8 cellular contexts compared by ENCODE assay signal in the genomic region with DNA sequence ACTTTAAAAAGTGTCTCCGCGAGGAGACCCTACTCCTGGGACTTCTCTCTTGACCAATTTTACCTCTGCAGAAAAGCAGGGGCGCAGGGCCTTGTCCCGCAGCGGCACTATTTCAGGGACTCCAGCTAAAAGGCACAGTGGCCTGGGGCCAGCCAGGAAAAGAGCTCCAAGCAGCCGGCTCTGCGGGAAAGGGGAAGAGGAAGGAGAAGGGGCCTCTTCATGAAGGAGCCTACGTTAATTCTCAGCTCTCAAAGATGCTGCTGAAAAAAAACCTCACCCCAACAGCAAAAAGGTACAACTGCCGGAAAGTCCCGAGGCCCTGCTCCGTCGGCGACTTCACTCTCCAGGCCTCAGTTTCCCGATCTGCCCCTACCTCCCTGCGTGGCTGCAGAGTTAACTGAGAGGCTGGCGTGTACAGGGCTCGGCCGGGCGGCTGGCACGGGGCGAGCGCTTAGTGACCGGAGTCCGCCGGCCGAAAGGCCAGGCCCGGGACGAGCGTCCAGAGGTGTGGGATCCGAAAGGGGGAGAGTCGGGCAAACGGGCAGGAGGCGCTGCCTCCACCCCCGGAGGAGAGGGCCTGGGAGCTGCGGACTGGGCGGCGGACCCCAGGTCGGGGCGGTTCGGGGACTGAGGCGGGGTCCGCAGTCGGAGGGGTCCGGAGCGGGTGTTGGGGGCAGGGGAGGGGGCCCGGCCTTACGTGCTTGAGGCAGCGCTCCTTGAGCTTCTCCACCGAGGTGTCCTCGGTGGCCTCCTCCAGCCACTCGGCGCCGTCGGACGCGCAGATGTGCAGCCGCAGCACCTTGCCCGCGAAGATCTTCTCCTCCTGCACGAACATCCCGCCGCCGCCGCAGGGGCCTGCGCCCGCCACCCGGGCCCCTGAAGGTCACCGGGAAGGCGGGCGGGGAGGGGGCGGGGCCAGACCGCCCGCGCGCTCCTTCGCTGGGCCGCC. TPM values are rescaled to one million over a fixed set of nuclear protein-coding genes. Genes with fewer than 3 reads are reported as not detected.
DNase-seq lines count a peak whose midpoint lies in the region; ATAC-seq, FAIRE-seq and TF ChIP-seq lines count a peak whose summit lies in the region.

No MANE protein-coding gene starts in this region.

- H3K9me3 ChIP-seq in keratinocyte (ENCODE audit: control insufficient read depth, low read depth, low read length), result no peaks in the 10 kb centered on the region

- H3K36me3 Mint-ChIP-seq in Calu3 (ENCODE audit: insufficient read depth, unreplicated experiment), result peaks cover 12% of the 10 kb centered on the region

- peak overlapping the region; percentile 66 for H3K27ac Mint-ChIP-seq in Calu3 (ENCODE audit: unreplicated experiment)

- H3K9ac ChIP-seq in keratinocyte (ENCODE audit: control insufficient read depth, extremely low read depth, insufficient read depth, low read length), result peak overlapping the region; percentile 86

- DNase-seq in Calu3 (no peak), M059J (ENCODE audit: low read depth) (peak; percentile 38), astrocyte of the hippocampus (ENCODE audit: low read depth, low spot score) (peak; percentile 48), keratinocyte (ENCODE audit: low read depth, low spot score) (no peak), NCI-H2196 treated with DMSO at 0.1 percent for 48 hours (lab: John Stamatoyannopoulos, UW; ENCODE audit: unreplicated experiment) (no peak), NCI-H187 (lab: John Stamatoyannopoulos, UW) (no peak)
- DNase-seq in stimulated activated naive CD8-positive, alpha-beta T cell treated with anti-CD3 and anti-CD28 coated beads, Interleukin-15, Interleukin-2, amounts not matched to agents 100 U/mL and 50 U/mL, for 24 hours, result no peak

- no TSS peak for BruUV-seq in Calu3 (replicated peaks; lab: Mats Ljungman, UMichigan)

- H3K27me3 Mint-ChIP-seq in Calu3 (ENCODE audit: unreplicated experiment), result peaks cover 21% of the 10 kb centered on the region

- H3K9me3 Mint-ChIP-seq in Calu3 (ENCODE audit: low read depth, unreplicated experiment), result no peaks in the 10 kb centered on the region

- dilution Hi-C loops in keratinocyte (cut with MboI; ENCODE audit: extremely low pct_ligation_motif_present, low sequenced_read_pairs), result no loop called here

- peaks cover 48% of the 10 kb centered on the region for H3K79me2 ChIP-seq in keratinocyte (ENCODE audit: control insufficient read depth, insufficient read depth, low read length)

- H4K20me1 ChIP-seq in keratinocyte (ENCODE audit: control insufficient read depth, extremely low read depth, insufficient read depth, low read length), result peaks cover 4% of the 10 kb centered on the region

- peak overlapping the region; percentile 82 for H3K4me3 Mint-ChIP-seq in Calu3 (ENCODE audit: low read depth, unreplicated experiment)

- peaks cover 3% of the 10 kb centered on the region for H3K27me3 ChIP-seq in keratinocyte (ENCODE audit: control insufficient read depth, extremely low read depth, insufficient read depth, low read length)

- peaks cover 15% of the 10 kb centered on the region for H3K4me1 ChIP-seq in keratinocyte (ENCODE audit: control insufficient read depth, extremely low read depth, insufficient read depth, low read length)

- CTCF ChIA-PET in Calu3 (lab: Charles Lee), result interaction anchor here (1.0 kb wide), 1 partner anchor 157 kb away, joined by 3 read pairs; no protein-coding TSS in a partner anchor

- peak; percentile 13 for ATAC-seq in GM21423 (IDR thresholded peaks at IDR 0.05; ENCODE audit: unreplicated experiment)
- ATAC-seq in stimulated activated naive CD8-positive, alpha-beta T cell treated with anti-CD3 and anti-CD28 coated beads, Interleukin-15, Interleukin-2, amounts not matched to agents 100 U/mL and 50 U/mL, for 24 hours, result peak; percentile 2

- H3K36me3 ChIP-seq in keratinocyte (ENCODE audit: control insufficient read depth in 2 of 2, extremely low read depth in 1 of 2, insufficient read depth in 2 of 2, low read length in 2 of 2), result peaks cover 3 to 7% of the 10 kb centered on the region in 2 experiments

- FAIRE-seq in keratinocyte (lab: Jason Lieb, UNC), result no peak

- no peaks in the 10 kb centered on the region for H3K9me1 ChIP-seq in keratinocyte (ENCODE audit: control insufficient read depth, extremely low read depth, insufficient read depth, low read length)

- H3K4me3 ChIP-seq in keratinocyte (ENCODE audit: control insufficient read depth in 2 of 3, extremely low read depth in 1 of 3, insufficient read depth in 2 of 3, low read depth in 1 of 3, low read length in 3 of 3), result peak overlapping the region; percentile 85 to 90 (median 88)

- H3K27ac ChIP-seq in keratinocyte (ENCODE audit: control insufficient read depth, insufficient read depth, low read length), result peak overlapping the region; percentile 60

- H3K4me2 ChIP-seq in keratinocyte (ENCODE audit: control insufficient read depth, extremely low read depth, insufficient read depth, low read depth, low read length), result peak overlapping the region; percentile 97

- TF ChIP-seq CTCF in Calu3 (IDR thresholded peaks at IDR 0.05; ENCODE audit: unreplicated experiment) (no peak), keratinocyte (optimal IDR thresholded peaks at IDR 0.05 in 1 of 3, IDR thresholded peaks at IDR 0.05 in 1 of 3, conservative IDR thresholded peaks at IDR 0.05 in 1 of 3; ENCODE audit: extremely low read depth in 1 of 3, insufficient read depth in 2 of 3, low read length in 3 of 3) (no peak)

- intact Hi-C loops in Calu3 (cut with micrococcal nuclease; ENCODE audit: unreplicated experiment), result loop anchor here (10.0 kb wide), 1 partner anchor 94 kb away; no protein-coding TSS in a partner anchor

- peaks cover 19% of the 10 kb centered on the region for H3K4me1 Mint-ChIP-seq in Calu3 (ENCODE audit: low read depth, unreplicated experiment)

- peak overlapping the region; percentile 70 for H2AFZ ChIP-seq in keratinocyte (ENCODE audit: control insufficient read depth, low read length)

RNA-seq across cellular contexts. Expression of a gene that starts 0.6 kb away (rescaled TPM):
- 19.5 and 19.7 TPM in 2 replicates for total RNA-seq in Calu3 (2022)
- 49.6 and 54.6 TPM in 2 replicates for total RNA-seq in M059J (2014; rRNA removed; shearing (Covaris generic))
- 37.8 to 55.9 TPM (median 50.7 TPM) in 3 replicates for polyA plus RNA-seq in keratinocyte
- 80.6 TPM for polyA plus RNA-seq in keratinocyte (2011; ENCODE audit: low read depth)
- 39.5 and 50.0 TPM in 2 replicates for polyA plus RNA-seq in keratinocyte (2011; cell fraction: cytosol; rRNA removed)
- polyA plus RNA-seq in keratinocyte (2011; cell fraction: nucleus; rRNA removed), result 36.5 and 39.7 TPM in 2 replicates
- polyA plus RNA-seq in keratinocyte (2012; ENCODE audit: low replicate concordance), result 26.0 and 32.9 TPM in 2 replicates
- 28.3 to 36.6 TPM (median 33.5 TPM) in 3 replicates for polyA minus RNA-seq in keratinocyte
- 32.4 TPM for polyA minus RNA-seq in keratinocyte (2011; cell fraction: cytosol; rRNA and poly(A)+ RNA removed)
- polyA minus RNA-seq in keratinocyte (2011; cell fraction: nucleus; rRNA and poly(A)+ RNA removed), result 8.9 and 11.3 TPM in 2 replicates

RNA-seq across cellular contexts. Expression of a gene that starts 53.3 kb away (rescaled TPM):
- 28.1 and 29.9 TPM in 2 replicates for total RNA-seq in Calu3 (2022)
- total RNA-seq in M059J (2014; rRNA removed; shearing (Covaris generic)), result 17.2 and 21.5 TPM in 2 replicates
- polyA plus RNA-seq in keratinocyte, result 5.0 to 8.3 TPM (median 6.0 TPM) in 3 replicates
- 6.7 TPM for polyA plus RNA-seq in keratinocyte (2011; ENCODE audit: low read depth)
- polyA plus RNA-seq in keratinocyte (2011; cell fraction: cytosol; rRNA removed), result 5.4 and 5.5 TPM in 2 replicates
- polyA plus RNA-seq in keratinocyte (2011; cell fraction: nucleus; rRNA removed), result 12.0 and 12.2 TPM in 2 replicates
- polyA plus RNA-seq in keratinocyte (2012; ENCODE audit: low replicate concordance), result 10.2 and 10.7 TPM in 2 replicates
- 11.7 to 20.7 TPM (median 17.3 TPM) in 3 replicates for polyA minus RNA-seq in keratinocyte
- 43.2 TPM for polyA minus RNA-seq in keratinocyte (2011; cell fraction: cytosol; rRNA and poly(A)+ RNA removed)
- polyA minus RNA-seq in keratinocyte (2011; cell fraction: nucleus; rRNA and poly(A)+ RNA removed), result 12.7 and 14.0 TPM in 2 replicates

Comparison
In these comparisons a context has a peak if more than half of its experiments do, and no peak if none do; other contexts are left out.
1. DNase-seq: peak in M059J (single experiment) and astrocyte of the hippocampus (single experiment); none in Calu3 (single experiment), keratinocyte (single experiment), stimulated activated naive CD8-positive, alpha-beta T cell treated with anti-CD3 and anti-CD28 coated beads, Interleukin-15, Interleukin-2, amounts not matched to agents 100 U/mL and 50 U/mL, for 24 hours (single experiment), NCI-H2196 treated with DMSO at 0.1 percent for 48 hours (single experiment) and NCI-H187 (0 of 2).